Comparison of ENCODE assay signal across 1 cellular context in the genomic region with DNA sequence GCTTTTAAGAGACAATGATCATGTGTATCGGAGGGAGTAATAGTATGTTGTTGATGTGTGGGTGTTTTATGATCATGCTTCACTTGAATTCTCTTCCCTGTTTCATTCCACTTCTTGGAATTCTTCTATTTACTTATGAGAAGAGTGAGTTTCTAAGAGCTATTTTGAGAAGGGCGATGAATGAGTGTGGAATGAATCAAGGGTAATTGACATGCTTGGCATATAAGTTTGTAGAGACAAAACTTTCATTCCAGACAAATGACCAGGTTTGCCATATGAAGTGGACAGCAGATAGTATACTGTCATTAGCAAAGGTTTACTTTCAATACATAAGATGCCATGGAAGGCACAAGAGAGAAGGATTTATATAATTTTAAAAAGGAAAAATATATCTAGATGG.
TF ChIP-seq lines count a peak whose summit lies in the region.

No MANE protein-coding gene starts in this region.

TF ChIP-seq in SK-N-SH, 30 proteins besides CTCF, POLR2A, EP300 and RAD21:
- peak; percentile 20; the same call in 1 of the 2 replicates for TF ChIP-seq FOSL2 (IDR thresholded peaks at IDR 0.05; ENCODE audit: borderline replicate concordance, low read depth)
- TF ChIP-seq TCF12 (IDR thresholded peaks at IDR 0.05), result 0 out of 2 replicates have a peak, but pooled peaks have one; percentile 14
- TF ChIP-seq, protein P1, sequence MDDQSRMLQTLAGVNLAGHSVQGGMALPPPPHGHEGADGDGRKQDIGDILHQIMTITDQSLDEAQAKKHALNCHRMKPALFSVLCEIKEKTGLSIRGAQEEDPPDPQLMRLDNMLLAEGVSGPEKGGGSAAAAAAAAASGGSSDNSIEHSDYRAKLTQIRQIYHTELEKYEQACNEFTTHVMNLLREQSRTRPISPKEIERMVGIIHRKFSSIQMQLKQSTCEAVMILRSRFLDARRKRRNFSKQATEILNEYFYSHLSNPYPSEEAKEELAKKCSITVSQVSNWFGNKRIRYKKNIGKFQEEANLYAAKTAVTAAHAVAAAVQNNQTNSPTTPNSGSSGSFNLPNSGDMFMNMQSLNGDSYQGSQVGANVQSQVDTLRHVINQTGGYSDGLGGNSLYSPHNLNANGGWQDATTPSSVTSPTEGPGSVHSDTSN (IDR thresholded peaks at IDR 0.05), result peak; percentile 66
- TF ChIP-seq RXRA (IDR thresholded peaks at IDR 0.05; ENCODE audit: borderline replicate concordance, low read depth), result no peak
- TF ChIP-seq TEAD4 (IDR thresholded peaks at IDR 0.05; ENCODE audit: borderline replicate concordance, insufficient read depth), result no peak
- peak; percentile 60; the same call in 1 of the 2 replicates for TF ChIP-seq MEF2A (IDR thresholded peaks at IDR 0.05; ENCODE audit: borderline replicate concordance, low read depth)
